9 cellular contexts compared by ENCODE assay signal in the genomic region with DNA sequence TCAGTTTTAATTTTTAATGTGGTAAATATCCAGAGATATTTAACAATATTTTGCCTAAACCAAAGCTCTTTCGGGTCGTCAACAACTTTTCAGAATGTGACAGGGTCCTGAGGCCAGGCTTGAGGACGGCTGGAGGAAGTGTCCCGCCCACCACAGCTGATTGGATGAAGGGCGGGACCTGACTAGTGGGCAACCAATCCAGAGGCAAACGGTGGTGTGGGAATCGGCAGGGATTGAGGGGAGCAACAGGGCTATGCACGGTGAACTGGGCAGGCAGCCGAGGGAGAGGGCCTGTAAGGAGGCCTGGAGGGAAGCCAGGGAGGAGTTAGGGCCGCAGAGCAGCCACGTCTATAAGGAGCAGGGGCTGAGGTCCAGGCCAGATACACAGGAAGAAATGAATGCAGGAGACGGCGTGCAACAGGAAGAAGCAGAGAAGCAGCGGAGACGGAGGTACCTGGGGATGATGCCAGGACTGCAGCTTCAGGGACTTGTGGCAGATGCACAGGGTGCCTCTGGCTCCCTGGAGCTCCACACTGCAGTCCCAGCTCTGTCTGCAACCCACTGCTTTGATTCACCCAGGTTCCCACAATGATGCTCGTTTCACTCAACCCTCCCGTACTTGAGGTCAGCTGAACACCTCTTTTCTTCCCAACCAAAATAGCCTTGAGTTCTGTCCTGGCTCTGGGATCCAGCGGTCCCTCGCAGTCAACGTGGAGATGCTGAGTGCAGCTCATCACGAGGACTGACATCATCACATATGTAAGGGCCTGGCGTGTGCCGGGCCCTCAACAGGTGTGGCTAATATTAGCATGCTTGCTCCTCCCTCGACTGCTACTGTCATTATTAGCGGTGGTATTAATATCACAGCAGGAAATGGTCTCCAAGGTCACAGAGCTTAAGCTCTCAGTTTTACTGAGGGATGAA. TPM values are rescaled to one million over a fixed set of nuclear protein-coding genes. Genes with fewer than 3 reads are reported as not detected.
DNase-seq lines count a peak whose midpoint lies in the region; ATAC-seq and TF ChIP-seq lines count a peak whose summit lies in the region.
"Had no signal": no experiment of that assay in that cellular context is flagged by ENCODE, and none has a peak within 500 bp of the region (broad histone marks: within the 10 kb centered on the region; RNA-seq: fewer than 3 reads in every experiment).

No MANE protein-coding gene starts in this region.

- no peaks in the 10 kb centered on the region for H3K36me3 Mint-ChIP-seq in activated naive CD4-positive, alpha-beta T cell treated with anti-CD3 and anti-CD28 coated beads for 36 hours (ENCODE audit: low read depth)

- H3K9me3 ChIP-seq in BLaER1 treated with 17β-estradiol and CSF1 and Interleukin-3, amounts not matched to agents 10 nM and 100 nM (replicated peaks in 1 of 11) = peaks cover 0 to 6% (median 4%) of the 10 kb centered on the region in 11 experiments; a peak in 11 of 22 replicates
- H3K9me3 ChIP-seq in ovary = no peaks in the 10 kb centered on the region

- H4K20me1 ChIP-seq in BLaER1 treated with 17β-estradiol and CSF1 and Interleukin-3, amounts not matched to agents 10 nM and 100 nM = no peaks in the 10 kb centered on the region; a peak in 1 of 22 replicates

- H3K27ac Mint-ChIP-seq in activated naive CD4-positive, alpha-beta T cell treated with anti-CD3 and anti-CD28 coated beads for 36 hours = no peak overlapping the region

- peaks cover 27% of the 10 kb centered on the region for H3K4me1 Mint-ChIP-seq in activated naive CD4-positive, alpha-beta T cell treated with anti-CD3 and anti-CD28 coated beads for 36 hours (ENCODE audit: low read depth)

- no peak overlapping the region for H3K9ac ChIP-seq in BLaER1 treated with 17β-estradiol and CSF1 and Interleukin-3, amounts not matched to agents 10 nM and 100 nM

- no peak for TF ChIP-seq POLR2A in ovary (IDR thresholded peaks at IDR 0.05)

- TF ChIP-seq EP300 in ovary (IDR thresholded peaks at IDR 0.05) = no peak

- H3K27me3 Mint-ChIP-seq in activated naive CD4-positive, alpha-beta T cell treated with anti-CD3 and anti-CD28 coated beads for 36 hours (ENCODE audit: low read depth) = no peaks in the 10 kb centered on the region

- H3K36me3 ChIP-seq in BLaER1 treated with 17β-estradiol and CSF1 and Interleukin-3, amounts not matched to agents 10 nM and 100 nM = no peaks in the 10 kb centered on the region
- H3K36me3 ChIP-seq in ovary = no peaks in the 10 kb centered on the region

- WGBS in ovary, 3 donors = 23 to 52% (median 51%) methylated on average over 25 of the region's 25 CpGs

- no peaks in the 10 kb centered on the region for H3K27me3 ChIP-seq in BLaER1 treated with 17β-estradiol and CSF1 and Interleukin-3, amounts not matched to agents 10 nM and 100 nM
- no peaks in the 10 kb centered on the region for H3K27me3 ChIP-seq in ovary

- no peak overlapping the region for H3K27ac ChIP-seq in BLaER1 treated with 17β-estradiol and CSF1 and Interleukin-3, amounts not matched to agents 10 nM and 100 nM
- no peak overlapping the region for H3K27ac ChIP-seq in ovary

- peaks cover 0 to 19% (median 14%) of the 10 kb centered on the region in 10 experiments; a peak in 15 of 20 replicates for H3K4me1 ChIP-seq in BLaER1 treated with 17β-estradiol and CSF1 and Interleukin-3, amounts not matched to agents 10 nM and 100 nM
- peaks cover 13% of the 10 kb centered on the region for H3K4me1 ChIP-seq in ovary (ENCODE audit: insufficient read depth)

- CTCF ChIA-PET in activated naive CD4-positive, alpha-beta T cell treated with anti-CD3 and anti-CD28 coated beads for 36 hours (lab: Charles Lee) = interaction anchor here (1.3 to 2.1 kb wide), 2 partner anchors 48 to 172 kb away, joined by 3 to 5 read pairs; no protein-coding TSS in a partner anchor

- DNase-seq in NCI-H146 (lab: John Stamatoyannopoulos, UW) (peak; percentile 81), choroid plexus epithelial cell (ENCODE audit: low read depth) (peak; percentile 76), ovary (peak; percentile 38 to 66 (median 51))
- no peak for DNase-seq in activated naive CD4-positive, alpha-beta T cell treated with anti-CD3 and anti-CD28 coated beads for 36 hours

- ATAC-seq in GM21367 (IDR thresholded peaks at IDR 0.05; ENCODE audit: unreplicated experiment) = peak; percentile 47
- ATAC-seq in GM19452 (IDR thresholded peaks at IDR 0.05; ENCODE audit: unreplicated experiment) = no peak
- no peak for ATAC-seq in GM21423 (IDR thresholded peaks at IDR 0.05; ENCODE audit: unreplicated experiment)

- TF ChIP-seq CTCF in choroid plexus epithelial cell (conservative IDR thresholded peaks at IDR 0.05; ENCODE audit: low read depth, low read length) (no peak), ovary (IDR thresholded peaks at IDR 0.05) (no peak)

- H3K4me3 ChIP-seq in BLaER1 treated with 17β-estradiol and CSF1 and Interleukin-3, amounts not matched to agents 10 nM and 100 nM = no peak overlapping the region
- H3K4me3 ChIP-seq in choroid plexus epithelial cell (ENCODE audit: low read depth, low read length) = peak overlapping the region; percentile 32
- H3K4me3 ChIP-seq in ovary = no peak overlapping the region
- H3K4me3 ChIP-seq: skin epidermis had no signal

- intact Hi-C loops in ovary (cut with DNase I) = no loop called here
- intact Hi-C loops in activated naive CD4-positive, alpha-beta T cell treated with anti-CD3 and anti-CD28 coated beads for 36 hours (cut with micrococcal nuclease) = no loop called here

- peaks cover 3% of the 10 kb centered on the region for H3K9me3 Mint-ChIP-seq in activated naive CD4-positive, alpha-beta T cell treated with anti-CD3 and anti-CD28 coated beads for 36 hours

- peak overlapping the region in 9 of 11 experiments; percentile 5 to 54 (median 37); a peak in 14 of 22 replicates for H3K4me2 ChIP-seq in BLaER1 treated with 17β-estradiol and CSF1 and Interleukin-3, amounts not matched to agents 10 nM and 100 nM

- no peak overlapping the region for H3K4me3 Mint-ChIP-seq in activated naive CD4-positive, alpha-beta T cell treated with anti-CD3 and anti-CD28 coated beads for 36 hours

RNA-seq across cellular contexts. Expression of gene ZMIZ1, which starts 45.9 kb away (rescaled TPM):
- 100 to 1,000 TPM in 2 of 7 donors, 10 to 100 TPM in 5; 30.3 to 117 (median 86.3) TPM for total RNA-seq in ovary
- 10 to 100 TPM; 36.5 to 40.3 TPM for polyA plus RNA-seq in ovary
- 10 to 100 TPM; 15.6 to 18.3 TPM for total RNA-seq in activated naive CD4-positive, alpha-beta T cell treated with anti-CD3 and anti-CD28 coated beads for 36 hours
